In the genomic region with DNA sequence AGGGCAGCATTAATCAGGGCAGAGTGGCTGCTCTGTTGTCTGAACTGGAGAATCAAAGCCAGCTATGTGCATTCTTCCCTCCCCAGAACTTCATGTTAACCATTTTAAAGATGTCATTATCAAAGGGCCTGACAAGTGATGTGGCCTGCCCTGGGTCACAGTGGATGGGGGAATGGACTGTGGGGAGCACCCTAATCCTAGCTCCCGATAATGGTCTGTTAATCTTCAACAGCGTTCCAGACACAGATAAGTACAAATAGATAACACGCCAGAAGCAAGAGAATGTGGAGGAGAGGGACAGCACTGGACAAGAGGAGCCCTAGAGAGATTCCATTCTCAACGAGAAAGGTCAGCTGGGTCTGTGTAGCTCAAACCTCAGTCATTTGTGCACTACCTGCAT, we compare ENCODE assay signal across 25 cellular contexts.
DNase-seq lines count a peak whose midpoint lies in the region; ATAC-seq and TF ChIP-seq lines count a peak whose summit lies in the region.
"Had no signal": no experiment of that assay in that cellular context is flagged by ENCODE, and none has a peak within 500 bp of the region (broad histone marks: within the 10 kb centered on the region; RNA-seq: fewer than 3 reads in every experiment).

No MANE protein-coding gene starts in this region.

- peaks cover 100% of the 10 kb centered on the region for H4K20me1 ChIP-seq in neural progenitor cell (ENCODE audit: low read depth)

- H3K4me1 Mint-ChIP-seq in neural progenitor cell = peaks cover 32% of the 10 kb centered on the region
- H3K4me1 Mint-ChIP-seq: natural killer cell had no signal

- H3K36me3 Mint-ChIP-seq in neural progenitor cell = peaks cover 36% of the 10 kb centered on the region
- H3K36me3 Mint-ChIP-seq: natural killer cell had no signal

- intact Hi-C loops in left ventricle myocardium inferior (cut with micrococcal nuclease) = no loop called here
- intact Hi-C loops in esophagus muscularis mucosa (cut with DNase I) = no loop called here
- intact Hi-C loops in uterus (cut with DNase I; ENCODE audit: low total_unique reads) = no loop called here

- H3K79me2 ChIP-seq in neural progenitor cell (ENCODE audit: low read depth) = peaks cover 100% of the 10 kb centered on the region

- H3K4me3 ChIP-seq in cardiac muscle cell (no peak overlapping the region), left ventricle myocardium inferior (no peak overlapping the region), esophagus muscularis mucosa (no peak overlapping the region), neural progenitor cell (no peak overlapping the region), uterus (no peak overlapping the region)
- H3K4me3 ChIP-seq: GM12878, ovary, PC-9, right atrium auricular region had no signal

- no peak overlapping the region for H2AFZ ChIP-seq in neural progenitor cell (replicated peaks)
- H2AFZ ChIP-seq: PC-9 had no signal

- H3K4me1 ChIP-seq in cardiac muscle cell (ENCODE audit: low read depth) = peaks cover 72% of the 10 kb centered on the region
- peaks cover 65% of the 10 kb centered on the region for H3K4me1 ChIP-seq in left ventricle myocardium inferior
- peaks cover 23 to 100% (median 98%) of the 10 kb centered on the region in 4 donors for H3K4me1 ChIP-seq in esophagus muscularis mucosa
- peaks cover 58% of the 10 kb centered on the region for H3K4me1 ChIP-seq in neural progenitor cell
- H3K4me1 ChIP-seq in uterus = peaks cover 8 to 16% of the 10 kb centered on the region in 2 donors

- no peak for DNase-seq in cardiac muscle cell (ENCODE audit: low read depth in 1 of 2, low spot score in 1 of 2)
- no peak for DNase-seq in left ventricle myocardium inferior
- no peak for DNase-seq in esophagus muscularis mucosa (ENCODE audit: extremely low spot score)
- DNase-seq in neural progenitor cell (ENCODE audit: low spot score) = no peak
- DNase-seq in uterus = no peak
- no peak for DNase-seq in NCI-H69 (lab: John Stamatoyannopoulos, UW)
- DNase-seq in NCI-H82 (lab: John Stamatoyannopoulos, UW) = no peak
- DNase-seq: activated naive CD4-positive, alpha-beta T cell treated with Interleukin-2 at 50 U/mL for 16 hours; CD4-positive, alpha-beta T cell; foreskin fibroblast; GOT3; IMR-90; natural killer cell; NCI-H1694; NCI-H510A; ovary; PC-9; stimulated activated CD4-positive, alpha-beta T cell treated with anti-CD3 and anti-CD28 coated beads, Interleukin-4, amount 100 ng/mL, for 1 hour; substantia nigra; T-helper 9 cell had no signal

- no peak for TF ChIP-seq EP300 in esophagus muscularis mucosa (IDR thresholded peaks at IDR 0.05)

- 51% methylated on average over 4 of the region's 4 CpGs for WGBS in esophagus muscularis mucosa

- H3K36me3 ChIP-seq in cardiac muscle cell = no peaks in the 10 kb centered on the region
- H3K36me3 ChIP-seq in left ventricle myocardium inferior = no peaks in the 10 kb centered on the region
- H3K36me3 ChIP-seq in esophagus muscularis mucosa = no peaks in the 10 kb centered on the region
- no peaks in the 10 kb centered on the region for H3K36me3 ChIP-seq in neural progenitor cell
- no peaks in the 10 kb centered on the region for H3K36me3 ChIP-seq in uterus
- H3K36me3 ChIP-seq: ovary, right atrium auricular region had no signal

- H3K9me3 Mint-ChIP-seq in neural progenitor cell = peaks cover 3% of the 10 kb centered on the region
- H3K9me3 Mint-ChIP-seq: CD4-positive, alpha-beta T cell; natural killer cell had no signal

- ATAC-seq in GM19035 (IDR thresholded peaks at IDR 0.05; ENCODE audit: unreplicated experiment) = no peak
- ATAC-seq: GM12878, natural killer cell, Right ventricle myocardium inferior had no signal

- H3K27ac ChIP-seq in cardiac muscle cell = peak overlapping the region; percentile 95
- H3K27ac ChIP-seq in left ventricle myocardium inferior (replicated peaks) = no peak overlapping the region
- peak overlapping the region; percentile 67 to 98 (median 74) for H3K27ac ChIP-seq in esophagus muscularis mucosa (replicated peaks in 1 of 4)
- H3K27ac ChIP-seq in neural progenitor cell = peak overlapping the region; percentile 58
- peak overlapping the region; percentile 62 to 76 for H3K27ac ChIP-seq in uterus
- H3K27ac ChIP-seq: 22Rv1, ovary, PC-9 had no signal

- H3K4me3 Mint-ChIP-seq in neural progenitor cell = no peak overlapping the region
- H3K4me3 Mint-ChIP-seq: CD4-positive, alpha-beta T cell; natural killer cell had no signal

- H3K27me3 ChIP-seq in cardiac muscle cell (no peaks in the 10 kb centered on the region), left ventricle myocardium inferior (ENCODE audit: low read depth) (no peaks in the 10 kb centered on the region), esophagus muscularis mucosa (no peaks in the 10 kb centered on the region), neural progenitor cell (no peaks in the 10 kb centered on the region), uterus (no peaks in the 10 kb centered on the region)
- H3K27me3 ChIP-seq: ovary, right atrium auricular region had no signal

- no peak for TF ChIP-seq CTCF in cardiac muscle cell (IDR thresholded peaks at IDR 0.05; ENCODE audit: low read depth, low read length)
- no peak for TF ChIP-seq CTCF in left ventricle myocardium inferior (IDR thresholded peaks at IDR 0.05; ENCODE audit: borderline replicate concordance)
- no peak for TF ChIP-seq CTCF in esophagus muscularis mucosa (IDR thresholded peaks at IDR 0.05)
- TF ChIP-seq CTCF in neural progenitor cell (IDR thresholded peaks at IDR 0.05) = no peak
- TF ChIP-seq CTCF in uterus (IDR thresholded peaks at IDR 0.05) = no peak

- no peak overlapping the region for H3K9ac ChIP-seq in neural progenitor cell

- peak overlapping the region; percentile 11 for H3K4me2 ChIP-seq in neural progenitor cell
- H3K4me2 ChIP-seq: PC-9 had no signal

- no peaks in the 10 kb centered on the region for H3K27me3 Mint-ChIP-seq in neural progenitor cell (ENCODE audit: insufficient read depth, low read depth)

- H3K9me3 ChIP-seq in cardiac muscle cell (ENCODE audit: low read depth) (no peaks in the 10 kb centered on the region), left ventricle myocardium inferior (replicated peaks) (no peaks in the 10 kb centered on the region), esophagus muscularis mucosa (no peaks in the 10 kb centered on the region), neural progenitor cell (ENCODE audit: low read depth) (no peaks in the 10 kb centered on the region), uterus (no peaks in the 10 kb centered on the region)
- H3K9me3 ChIP-seq: ovary, right atrium auricular region had no signal

- TF ChIP-seq POLR2A in esophagus muscularis mucosa (IDR thresholded peaks at IDR 0.05; ENCODE audit: low read depth) (no peak), uterus (IDR thresholded peaks at IDR 0.05) (no peak)

- peaks cover 43% of the 10 kb centered on the region for H3F3A ChIP-seq in neural progenitor cell (ENCODE audit: low read depth)

- peak overlapping the region; percentile 48 for H3K27ac Mint-ChIP-seq in neural progenitor cell
- H3K27ac Mint-ChIP-seq: CD4-positive, alpha-beta T cell; natural killer cell had no signal
